8 cellular contexts compared by ENCODE assay signal in the genomic region with DNA sequence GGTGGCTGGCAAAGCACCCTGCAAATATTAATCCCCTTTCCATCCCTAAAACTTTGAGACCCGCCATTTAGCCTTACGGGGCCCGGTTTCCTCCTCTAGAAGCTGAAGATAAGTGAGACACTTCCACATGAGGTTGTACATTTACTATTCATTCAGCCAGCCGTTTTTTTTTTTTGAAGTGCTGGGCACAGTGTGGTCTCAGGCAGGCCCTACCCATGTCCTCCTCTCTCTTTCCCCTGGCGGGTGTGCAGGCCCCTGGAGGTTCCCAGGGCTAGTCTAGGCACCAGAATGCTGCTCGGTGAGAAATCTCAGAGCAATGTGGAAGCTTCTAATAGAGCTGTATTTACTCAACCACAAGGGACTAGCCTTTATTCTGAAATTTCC.
DNase-seq lines count a peak whose midpoint lies in the region; ATAC-seq, FAIRE-seq and TF ChIP-seq lines count a peak whose summit lies in the region.
"Had no signal": no experiment of that assay in that cellular context is flagged by ENCODE, and none has a peak within 500 bp of the region (broad histone marks: within the 10 kb centered on the region; RNA-seq: fewer than 3 reads in every experiment).

No MANE protein-coding gene starts in this region.

- peaks cover 34% of the 10 kb centered on the region for H3K27me3 Mint-ChIP-seq in activated T-helper 2 cell treated with anti-CD3 and anti-CD28 coated beads, Interferon-gamma antibody, Interleukin-2, Interleukin-4, amounts not matched to agents 10 μg/mL and 5 μg/mL and 100 μg/mL, durations not matched to agents 14 hours and 24 hours and 36 hours (ENCODE audit: low read depth)

- H3K9me3 Mint-ChIP-seq in activated T-helper 2 cell treated with anti-CD3 and anti-CD28 coated beads, Interferon-gamma antibody, Interleukin-2, Interleukin-4, amounts not matched to agents 10 μg/mL and 5 μg/mL and 100 μg/mL, durations not matched to agents 14 hours and 24 hours and 36 hours: peaks cover 5% of the 10 kb centered on the region

- H3K4me1 ChIP-seq in keratinocyte (ENCODE audit: control insufficient read depth, extremely low read depth, insufficient read depth, low read length) (peaks cover 8% of the 10 kb centered on the region), smooth muscle cell (ENCODE audit: low read depth) (no peaks in the 10 kb centered on the region), ovary (ENCODE audit: insufficient read depth) (peaks cover 4% of the 10 kb centered on the region)

- TF ChIP-seq POLR2A in ovary (IDR thresholded peaks at IDR 0.05): no peak

- H3K36me3 Mint-ChIP-seq in activated T-helper 2 cell treated with anti-CD3 and anti-CD28 coated beads, Interferon-gamma antibody, Interleukin-2, Interleukin-4, amounts not matched to agents 10 μg/mL and 5 μg/mL and 100 μg/mL, durations not matched to agents 14 hours and 24 hours and 36 hours (ENCODE audit: low read depth): no peaks in the 10 kb centered on the region

- H3K4me2 ChIP-seq in keratinocyte (ENCODE audit: control insufficient read depth, extremely low read depth, insufficient read depth, low read depth, low read length) (peak overlapping the region; percentile 66), smooth muscle cell (peak overlapping the region; percentile 82)

- FAIRE-seq in keratinocyte (lab: Jason Lieb, UNC): no peak

- TF ChIP-seq CTCF in keratinocyte (optimal IDR thresholded peaks at IDR 0.05 in 1 of 3, IDR thresholded peaks at IDR 0.05 in 1 of 3, conservative IDR thresholded peaks at IDR 0.05 in 1 of 3; ENCODE audit: extremely low read depth in 1 of 3, insufficient read depth in 2 of 3, low read length in 3 of 3) (no peak), smooth muscle cell (IDR thresholded peaks at IDR 0.05; ENCODE audit: borderline replicate concordance, insufficient read depth, poor library complexity, severe bottlenecking) (no peak), ovary (IDR thresholded peaks at IDR 0.05) (no peak)

- peak overlapping the region; percentile 37; the same call in 1 of the 2 replicates for H3K4me3 ChIP-seq in H7 (ENCODE audit: insufficient read depth, low read depth, low read length)
- no peak overlapping the region for H3K4me3 ChIP-seq in keratinocyte (ENCODE audit: control insufficient read depth in 2 of 3, extremely low read depth in 1 of 3, insufficient read depth in 2 of 3, low read depth in 1 of 3, low read length in 3 of 3)
- peak overlapping the region; percentile 35 for H3K4me3 ChIP-seq in smooth muscle cell
- H3K4me3 ChIP-seq in ovary: no peak overlapping the region

- H3F3A ChIP-seq in smooth muscle cell (ENCODE audit: low read depth): peaks cover 4% of the 10 kb centered on the region

- intact Hi-C loops in activated T-helper 2 cell treated with anti-CD3 and anti-CD28 coated beads, Interferon-gamma antibody, Interleukin-2, Interleukin-4, amounts not matched to agents 10 μg/mL and 5 μg/mL and 100 μg/mL, durations not matched to agents 14 hours and 24 hours and 36 hours (cut with micrococcal nuclease): no loop called here
- intact Hi-C loops in ovary (cut with DNase I): loop anchor here in 1 of 4 donors (5.0 to 10.0 kb wide), 2 partner anchors 165 to 183 kb away; no protein-coding TSS in a partner anchor

- WGBS in smooth muscle cell (ENCODE audit: low lambda C conversion rate): 46% methylated on average over 6 of the region's 6 CpGs
- WGBS in ovary, 3 donors: 59 to 65% (median 63%) methylated on average over 6 of the region's 6 CpGs

- no peaks in the 10 kb centered on the region for H3K9me1 ChIP-seq in keratinocyte (ENCODE audit: control insufficient read depth, extremely low read depth, insufficient read depth, low read length)

- peaks cover 15% of the 10 kb centered on the region for H3K4me1 Mint-ChIP-seq in activated T-helper 2 cell treated with anti-CD3 and anti-CD28 coated beads, Interferon-gamma antibody, Interleukin-2, Interleukin-4, amounts not matched to agents 10 μg/mL and 5 μg/mL and 100 μg/mL, durations not matched to agents 14 hours and 24 hours and 36 hours (ENCODE audit: low read depth)

- no peak for ATAC-seq in HG03159 (IDR thresholded peaks at IDR 0.05; ENCODE audit: unreplicated experiment)
- no peak for ATAC-seq in HG03469 (IDR thresholded peaks at IDR 0.05; ENCODE audit: unreplicated experiment)

- H3K27ac Mint-ChIP-seq in activated T-helper 2 cell treated with anti-CD3 and anti-CD28 coated beads, Interferon-gamma antibody, Interleukin-2, Interleukin-4, amounts not matched to agents 10 μg/mL and 5 μg/mL and 100 μg/mL, durations not matched to agents 14 hours and 24 hours and 36 hours: no peak overlapping the region

- dilution Hi-C loops in keratinocyte (cut with MboI; ENCODE audit: extremely low pct_ligation_motif_present, low sequenced_read_pairs): loop anchor here (10.0 kb wide), 1 partner anchor 137 kb away; no protein-coding TSS in a partner anchor

- no peaks in the 10 kb centered on the region for H3K79me2 ChIP-seq in keratinocyte (ENCODE audit: control insufficient read depth, insufficient read depth, low read length)
- H3K79me2 ChIP-seq in smooth muscle cell (ENCODE audit: low read depth): no peaks in the 10 kb centered on the region

- DNase-seq in H7: peak; percentile 56
- DNase-seq in activated T-helper 2 cell treated with anti-CD3 and anti-CD28 coated beads, Interferon-gamma antibody, Interleukin-2, Interleukin-4, amounts not matched to agents 10 μg/mL and 5 μg/mL and 100 μg/mL, durations not matched to agents 14 hours and 24 hours and 36 hours (ENCODE audit: low spot score): no peak
- no peak for DNase-seq in keratinocyte (ENCODE audit: low read depth, low spot score)
- DNase-seq in smooth muscle cell (lab: John Stamatoyannopoulos, UW; ENCODE audit: unreplicated experiment): no peak
- no peak for DNase-seq in ovary
- DNase-seq: activated CD4-positive, alpha-beta T cell treated with anti-CD3 and anti-CD28 coated beads for 1 hour had no signal

- H2AFZ ChIP-seq in keratinocyte (ENCODE audit: control insufficient read depth, low read length): peak overlapping the region; percentile 87
- peak overlapping the region; percentile 10 for H2AFZ ChIP-seq in smooth muscle cell (ENCODE audit: low read depth)

- H3K9ac ChIP-seq in keratinocyte (ENCODE audit: control insufficient read depth, extremely low read depth, insufficient read depth, low read length) (no peak overlapping the region), smooth muscle cell (ENCODE audit: low read depth) (no peak overlapping the region)

- H3K27me3 ChIP-seq in H7 (ENCODE audit: control insufficient read depth, insufficient read depth, low read length) (peaks cover 9% of the 10 kb centered on the region), keratinocyte (ENCODE audit: control insufficient read depth, extremely low read depth, insufficient read depth, low read length) (peaks cover 5% of the 10 kb centered on the region), smooth muscle cell (ENCODE audit: low read depth) (no peaks in the 10 kb centered on the region), ovary (no peaks in the 10 kb centered on the region)

- H3K36me3 ChIP-seq in H7 (replicated peaks; ENCODE audit: control insufficient read depth, insufficient read depth, low read length) (no peaks in the 10 kb centered on the region), keratinocyte (ENCODE audit: control insufficient read depth in 2 of 2, extremely low read depth in 1 of 2, insufficient read depth in 2 of 2, low read length in 2 of 2) (no peaks in the 10 kb centered on the region), smooth muscle cell (ENCODE audit: low read depth) (no peaks in the 10 kb centered on the region), ovary (no peaks in the 10 kb centered on the region)

- peak overlapping the region; percentile 71 for H3K4me3 Mint-ChIP-seq in activated T-helper 2 cell treated with anti-CD3 and anti-CD28 coated beads, Interferon-gamma antibody, Interleukin-2, Interleukin-4, amounts not matched to agents 10 μg/mL and 5 μg/mL and 100 μg/mL, durations not matched to agents 14 hours and 24 hours and 36 hours (ENCODE audit: low read depth)

- H4K20me1 ChIP-seq in keratinocyte (ENCODE audit: control insufficient read depth, extremely low read depth, insufficient read depth, low read length) (no peaks in the 10 kb centered on the region), smooth muscle cell (ENCODE audit: low read depth) (no peaks in the 10 kb centered on the region)

- no peak for TF ChIP-seq EP300 in ovary (IDR thresholded peaks at IDR 0.05)

- H3K9me3 ChIP-seq in keratinocyte (ENCODE audit: control insufficient read depth, low read depth, low read length): no peaks in the 10 kb centered on the region
- no peaks in the 10 kb centered on the region for H3K9me3 ChIP-seq in smooth muscle cell (replicated peaks; ENCODE audit: low read depth)
- no peaks in the 10 kb centered on the region for H3K9me3 ChIP-seq in ovary

- H3K27ac ChIP-seq in keratinocyte (ENCODE audit: control insufficient read depth, insufficient read depth, low read length) (no peak overlapping the region), smooth muscle cell (ENCODE audit: low read depth) (peak overlapping the region; percentile 19), ovary (no peak overlapping the region)

Comparison
In these comparisons a context has a peak if more than half of its experiments do, and no peak if none do; other contexts are left out.
1. H3K4me3 ChIP-seq: peak in H7 (single experiment) and smooth muscle cell (single experiment); none in keratinocyte (0 of 3) and ovary (single experiment).